39 cellular contexts compared by ENCODE assay signal in genomic region chr16:63776034-63776433, GRCh38.
"Had no signal": no experiment of that assay in that cellular context is flagged by ENCODE, and none has a peak within 500 bp of the region (broad histone marks: within the 10 kb centered on the region; RNA-seq: fewer than 3 reads in every experiment).

No MANE protein-coding gene starts in this region.

- DNase-seq: activated effector memory CD4-positive, alpha-beta T cell treated with anti-CD3 and anti-CD28 coated beads, Interleukin-2, amount 50 U/mL, for 16 hours; activated effector memory CD4-positive, alpha-beta T cell treated with Interleukin-2 at 50 U/mL for 16 hours; activated gamma-delta T cell; activated gamma-delta T cell treated with Interleukin-2 at 50 U/mL for 16 hours; activated naive CD4-positive, alpha-beta T cell; activated naive CD4-positive, alpha-beta T cell treated with anti-CD3 and anti-CD28 coated beads for 36 hours; activated naive CD4-positive, alpha-beta T cell treated with anti-CD3 and anti-CD28 coated beads, Interleukin-2, amount 10 ng/mL, durations not matched to agents 7 days and 5 days; activated naive CD4-positive, alpha-beta T cell treated with anti-CD3 and anti-CD28 coated beads, Interleukin-2, amount 50 U/mL, for 16 hours; activated naive CD4-positive, alpha-beta T cell treated with Interleukin-2 at 50 U/mL for 16 hours; activated naive CD8-positive, alpha-beta T cell treated with anti-CD3 and anti-CD28 coated beads for 36 hours; activated naive CD8-positive, alpha-beta T cell treated with anti-CD3 and anti-CD28 coated beads, Interleukin-2, amount 10 ng/mL, durations not matched to agents 7 days and 5 days; activated naive CD8-positive, alpha-beta T cell treated with anti-CD3 and anti-CD28 coated beads, Interleukin-2, amount 50 U/mL, for 24 hours; activated T-cell treated with anti-CD3 and anti-CD28 coated beads, Interleukin-2, amount 50 U/mL, for 24 hours; activated T-cell treated with anti-CD3 and anti-CD28 coated beads, Interleukin-2, amount 50 U/mL, for 4 hours; activated T-cell treated with anti-CD3 and anti-CD28 coated beads, Interleukin-2, amount 50 U/mL, for 48 hours; activated T-cell treated with anti-CD3 and anti-CD28 coated beads, Interleukin-2, amount 50 U/mL, for 72 hours; adrenal gland; amniotic stem cell; amygdala; anterior cingulate cortex; aorta; body of pancreas; brain microvascular endothelial cell; caudate nucleus; central memory CD4-positive, alpha-beta T cell; cerebellar nuclear complex had no signal

- H3K4me3 ChIP-seq: adrenal gland, ascending aorta, body of pancreas, breast epithelium, cardiac muscle cell had no signal

- H3K4me1 ChIP-seq: adrenal gland, ascending aorta, body of pancreas, breast epithelium had no signal

- H3K27ac Mint-ChIP-seq: activated naive CD4-positive, alpha-beta T cell treated with anti-CD3 and anti-CD28 coated beads for 36 hours; activated naive CD4-positive, alpha-beta T cell treated with anti-CD3 and anti-CD28 coated beads, Interleukin-2, amount 10 ng/mL, durations not matched to agents 7 days and 5 days; activated naive CD4-positive, alpha-beta T cell treated with anti-CD3 and anti-CD28 coated beads, Interleukin-2, amount 50 U/mL, for 24 hours; activated naive CD4-positive, alpha-beta T cell treated with anti-CD3 and anti-CD28 coated beads, Interleukin-2, amount 50 U/mL, for 72 hours; activated naive CD8-positive, alpha-beta T cell; activated naive CD8-positive, alpha-beta T cell treated with anti-CD3 and anti-CD28 coated beads for 36 hours; activated naive CD8-positive, alpha-beta T cell treated with anti-CD3 and anti-CD28 coated beads, Interleukin-2, amount 10 ng/mL, durations not matched to agents 7 days and 5 days; activated naive CD8-positive, alpha-beta T cell treated with anti-CD3 and anti-CD28 coated beads, Interleukin-2, amount 50 U/mL, for 24 hours; activated T-cell treated with anti-CD3 and anti-CD28 coated beads, Interleukin-2, amount 50 U/mL, for 24 hours; activated T-cell treated with anti-CD3 and anti-CD28 coated beads, Interleukin-2, amount 50 U/mL, for 72 hours; activated T-helper 1 cell treated with anti-CD3 and anti-CD28 coated beads, Interleukin-12 subunit alpha, Interleukin-12 subunit beta, Interleukin-2, Interleukin-4 antibody, amounts not matched to agents 30 ng/mL and 10 ng/mL and 1 ng/mL, durations not matched to agents 14 hours and 24 hours and 36 hours; activated T-helper 17 cell treated with anti-CD3 and anti-CD28 coated beads, Interleukin-2, amount 50 U/mL, for 72 hours; activated T-helper 2 cell treated with anti-CD3 and anti-CD28 coated beads, Interferon-gamma antibody, Interleukin-2, Interleukin-4, amounts not matched to agents 10 μg/mL and 5 μg/mL and 100 μg/mL, durations not matched to agents 14 hours and 24 hours and 36 hours; brain had no signal

- FAIRE-seq: astrocyte, bronchial epithelial cell had no signal

- H3K27me3 Mint-ChIP-seq: activated naive CD4-positive, alpha-beta T cell treated with anti-CD3 and anti-CD28 coated beads, Interleukin-2, amount 10 ng/mL, durations not matched to agents 7 days and 5 days; activated naive CD4-positive, alpha-beta T cell treated with anti-CD3 and anti-CD28 coated beads, Interleukin-2, amount 50 U/mL, for 24 hours; activated naive CD8-positive, alpha-beta T cell; activated naive CD8-positive, alpha-beta T cell treated with anti-CD3 and anti-CD28 coated beads for 36 hours; activated naive CD8-positive, alpha-beta T cell treated with anti-CD3 and anti-CD28 coated beads, Interleukin-2, amount 10 ng/mL, durations not matched to agents 7 days and 5 days; activated naive CD8-positive, alpha-beta T cell treated with anti-CD3 and anti-CD28 coated beads, Interleukin-2, amount 50 U/mL, for 24 hours; activated T-cell treated with anti-CD3 and anti-CD28 coated beads, Interleukin-2, amount 50 U/mL, for 24 hours; activated T-helper 17 cell treated with anti-CD3 and anti-CD28 coated beads, Interleukin-2, amount 50 U/mL, for 72 hours; brain; central memory CD8-positive, alpha-beta T cell had no signal

- ATAC-seq: activated naive CD4-positive, alpha-beta T cell treated with anti-CD3 and anti-CD28 coated beads, Interleukin-2, amount 50 U/mL, for 72 hours; activated naive CD8-positive, alpha-beta T cell treated with anti-CD3 and anti-CD28 coated beads, Interleukin-2, amount 50 U/mL, for 24 hours; activated T-cell treated with anti-CD3 and anti-CD28 coated beads, Interleukin-2, amount 50 U/mL, for 4 hours; activated T-cell treated with anti-CD3 and anti-CD28 coated beads, Interleukin-2, amount 50 U/mL, for 72 hours; activated T-helper 17 cell treated with anti-CD3 and anti-CD28 coated beads, Interleukin-2, amount 50 U/mL, for 72 hours; body of pancreas had no signal

- H3K4me1 Mint-ChIP-seq: activated naive CD4-positive, alpha-beta T cell treated with anti-CD3 and anti-CD28 coated beads, Interleukin-2, amount 10 ng/mL, durations not matched to agents 7 days and 5 days; activated naive CD4-positive, alpha-beta T cell treated with anti-CD3 and anti-CD28 coated beads, Interleukin-2, amount 50 U/mL, for 24 hours; activated naive CD8-positive, alpha-beta T cell treated with anti-CD3 and anti-CD28 coated beads for 36 hours; activated naive CD8-positive, alpha-beta T cell treated with anti-CD3 and anti-CD28 coated beads, Interleukin-2, amount 10 ng/mL, durations not matched to agents 7 days and 5 days; activated naive CD8-positive, alpha-beta T cell treated with anti-CD3 and anti-CD28 coated beads, Interleukin-2, amount 50 U/mL, for 24 hours; activated T-helper 17 cell treated with anti-CD3 and anti-CD28 coated beads, Interleukin-2, amount 50 U/mL, for 72 hours; central memory CD8-positive, alpha-beta T cell had no signal

- H3K9me3 ChIP-seq: adrenal gland, ascending aorta, body of pancreas, breast epithelium had no signal

- H3K4me3 Mint-ChIP-seq: activated naive CD4-positive, alpha-beta T cell treated with anti-CD3 and anti-CD28 coated beads for 36 hours; activated naive CD4-positive, alpha-beta T cell treated with anti-CD3 and anti-CD28 coated beads, Interleukin-2, amount 10 ng/mL, durations not matched to agents 7 days and 5 days; activated naive CD4-positive, alpha-beta T cell treated with anti-CD3 and anti-CD28 coated beads, Interleukin-2, amount 50 U/mL, for 24 hours; activated naive CD8-positive, alpha-beta T cell; activated naive CD8-positive, alpha-beta T cell treated with anti-CD3 and anti-CD28 coated beads for 36 hours; activated naive CD8-positive, alpha-beta T cell treated with anti-CD3 and anti-CD28 coated beads, Interleukin-2, amount 10 ng/mL, durations not matched to agents 7 days and 5 days; activated naive CD8-positive, alpha-beta T cell treated with anti-CD3 and anti-CD28 coated beads, Interleukin-2, amount 50 U/mL, for 24 hours; activated T-cell treated with anti-CD3 and anti-CD28 coated beads, Interleukin-2, amount 50 U/mL, for 24 hours; activated T-cell treated with anti-CD3 and anti-CD28 coated beads, Interleukin-2, amount 50 U/mL, for 4 hours; activated T-cell treated with anti-CD3 and anti-CD28 coated beads, Interleukin-2, amount 50 U/mL, for 72 hours; activated T-helper 1 cell treated with anti-CD3 and anti-CD28 coated beads, Interleukin-12 subunit alpha, Interleukin-12 subunit beta, Interleukin-2, Interleukin-4 antibody, amounts not matched to agents 30 ng/mL and 10 ng/mL and 1 ng/mL, durations not matched to agents 14 hours and 24 hours and 36 hours; activated T-helper 17 cell treated with anti-CD3 and anti-CD28 coated beads, Interleukin-2, amount 50 U/mL, for 72 hours; brain; central memory CD8-positive, alpha-beta T cell had no signal

- H3K27ac ChIP-seq: adrenal gland, ascending aorta, body of pancreas, brain microvascular endothelial cell, breast epithelium, cardiac muscle cell had no signal

- H3K27me3 ChIP-seq: adrenal gland, ascending aorta, body of pancreas, brain microvascular endothelial cell, breast epithelium, cardiac muscle cell had no signal

- H3K36me3 ChIP-seq: adrenal gland, ascending aorta, brain microvascular endothelial cell, breast epithelium, cardiac muscle cell had no signal

- H3K36me3 Mint-ChIP-seq: activated naive CD4-positive, alpha-beta T cell treated with anti-CD3 and anti-CD28 coated beads, Interleukin-2, amount 10 ng/mL, durations not matched to agents 7 days and 5 days; activated naive CD4-positive, alpha-beta T cell treated with anti-CD3 and anti-CD28 coated beads, Interleukin-2, amount 50 U/mL, for 24 hours; activated naive CD8-positive, alpha-beta T cell; activated naive CD8-positive, alpha-beta T cell treated with anti-CD3 and anti-CD28 coated beads for 36 hours; activated naive CD8-positive, alpha-beta T cell treated with anti-CD3 and anti-CD28 coated beads, Interleukin-2, amount 10 ng/mL, durations not matched to agents 7 days and 5 days; brain had no signal
